In genomic region chr6:99612551-99613397, GRCh38 we compare ENCODE assay signal across 1 cellular context.
TF ChIP-seq lines count a peak whose summit lies in the region.

No MANE protein-coding gene starts in this region.

TF ChIP-seq in H1, 55 proteins besides CTCF, POLR2A, EP300 and RAD21 (continued from another document):
- TF ChIP-seq MAFK (IDR thresholded peaks at IDR 0.05; ENCODE audit: low read depth, low read length): no peak
- TF ChIP-seq SAP30 (IDR thresholded peaks at IDR 0.05; ENCODE audit: insufficient read depth, insufficient replicate concordance, low read length): no peak
- TF ChIP-seq CBX8 (IDR thresholded peaks at IDR 0.05; ENCODE audit: borderline replicate concordance, low read depth, low read length): no peak
- no peak for TF ChIP-seq CHD2 (IDR thresholded peaks at IDR 0.05; ENCODE audit: low read length)
- no peak for TF ChIP-seq EGR1 (IDR thresholded peaks at IDR 0.05; ENCODE audit: borderline replicate concordance, low read depth, low read length)
- no peak for TF ChIP-seq GTF2F1 (IDR thresholded peaks at IDR 0.05; ENCODE audit: borderline replicate concordance, low read depth, low read length)
- no peak for TF ChIP-seq SP1 (IDR thresholded peaks at IDR 0.05; ENCODE audit: low read depth, low read length)
- no peak for TF ChIP-seq CEBPB (IDR thresholded peaks at IDR 0.05; ENCODE audit: low read depth, low read length)
- no peak for TF ChIP-seq YY1 (IDR thresholded peaks at IDR 0.05; ENCODE audit: low read depth, low read length)
- no peak for TF ChIP-seq ATF3 (IDR thresholded peaks at IDR 0.05; ENCODE audit: insufficient read depth, low read depth, low read length)
- TF ChIP-seq ATF2 (IDR thresholded peaks at IDR 0.05; ENCODE audit: low read length): no peak
- peak; percentile 96 for TF ChIP-seq EZH2 (IDR thresholded peaks at IDR 0.05; ENCODE audit: low read depth, low read length, severe bottlenecking)
- TF ChIP-seq RNF2 (IDR thresholded peaks at IDR 0.05; ENCODE audit: borderline replicate concordance, low read depth, low read length, missing control alignments, poor library complexity, severe bottlenecking): peak; percentile 90
- TF ChIP-seq KDM5A (IDR thresholded peaks at IDR 0.05; ENCODE audit: low read length): no peak
- no peak for TF ChIP-seq KDM1A (IDR thresholded peaks at IDR 0.05; ENCODE audit: borderline replicate concordance, low read length)
- no peak for TF ChIP-seq CHD1 (IDR thresholded peaks at IDR 0.05; ENCODE audit: low read depth, low read length)
- no peak for TF ChIP-seq BCL11A (IDR thresholded peaks at IDR 0.05; ENCODE audit: low read depth in 2 of 2, low read length in 2 of 2)
- TF ChIP-seq HDAC6 (IDR thresholded peaks at IDR 0.05; ENCODE audit: low read depth, low read length): no peak
- TF ChIP-seq SRF (IDR thresholded peaks at IDR 0.05; ENCODE audit: low read depth, low read length): no peak
- TF ChIP-seq TEAD4 (IDR thresholded peaks at IDR 0.05; ENCODE audit: low read depth, low read length): no peak
- TF ChIP-seq NRF1 (IDR thresholded peaks at IDR 0.05; ENCODE audit: low read depth, low read length): no peak
- no peak for TF ChIP-seq POLR2AphosphoS5 (IDR thresholded peaks at IDR 0.05; ENCODE audit: low read depth, low read length)
- no peak for TF ChIP-seq TAF7 (optimal IDR thresholded peaks at IDR 0.05; ENCODE audit: borderline replicate concordance, low read depth, low read length)
- no peak for TF ChIP-seq POU5F1 (IDR thresholded peaks at IDR 0.05; ENCODE audit: low read depth, low read length)
- TF ChIP-seq TAF1 (IDR thresholded peaks at IDR 0.05; ENCODE audit: low read depth, low read length): no peak
- no peak for TF ChIP-seq BACH1 (IDR thresholded peaks at IDR 0.05; ENCODE audit: low read length)
- TF ChIP-seq USF2 (IDR thresholded peaks at IDR 0.05; ENCODE audit: low read length): no peak
- no peak for TF ChIP-seq GABPA (IDR thresholded peaks at IDR 0.05; ENCODE audit: borderline replicate concordance, insufficient read depth, low read length)
- TF ChIP-seq CBX5 (IDR thresholded peaks at IDR 0.05; ENCODE audit: low read depth, low read length): no peak
- TF ChIP-seq RXRA (IDR thresholded peaks at IDR 0.05; ENCODE audit: insufficient read depth, low read depth, low read length): no peak
- TF ChIP-seq SUZ12 (IDR thresholded peaks at IDR 0.05; ENCODE audit: low read length): peak; percentile 98
- TF ChIP-seq JUN (IDR thresholded peaks at IDR 0.05; ENCODE audit: low read depth, low read length): no peak
- 0 out of 2 replicates have a peak, but pooled peaks have one; percentile 12 for TF ChIP-seq PHF8 (conservative IDR thresholded peaks at IDR 0.05; ENCODE audit: low read depth, low read length)
- no peak for TF ChIP-seq HDAC2 (IDR thresholded peaks at IDR 0.05; ENCODE audit: borderline replicate concordance in 1 of 2, low read depth in 2 of 2, low read length in 2 of 2)
- TF ChIP-seq RFX5 (IDR thresholded peaks at IDR 0.05; ENCODE audit: borderline replicate concordance, low read depth, low read length): no peak
- TF ChIP-seq FOSL1 (IDR thresholded peaks at IDR 0.05; ENCODE audit: insufficient read depth, low read depth, low read length): no peak
- TF ChIP-seq SIN3A (conservative IDR thresholded peaks at IDR 0.05 in 1 of 2, IDR thresholded peaks at IDR 0.05 in 1 of 2; ENCODE audit: low read depth in 1 of 2, low read length in 2 of 2): no peak
- no peak for TF ChIP-seq SIRT6 (IDR thresholded peaks at IDR 0.05; ENCODE audit: low read length)
- TF ChIP-seq CHD7 (IDR thresholded peaks at IDR 0.05; ENCODE audit: insufficient replicate concordance, low read length): no peak
